Comparison of ENCODE assay signal across 8 cellular contexts in genomic region chr4:118968006-118968405, GRCh38.
DNase-seq lines count a peak whose midpoint lies in the region; ATAC-seq and TF ChIP-seq lines count a peak whose summit lies in the region.

No MANE protein-coding gene starts in this region.

- no peaks in the 10 kb centered on the region for H3K9me3 ChIP-seq in H9 (ENCODE audit: control insufficient read depth, low read depth, low read length)

- no peak overlapping the region for H4K8ac ChIP-seq in H9 (replicated peaks; ENCODE audit: insufficient read length, low read depth, low read length)

- H3K79me1 ChIP-seq in H9 (ENCODE audit: insufficient read depth, low read depth, low read length, poor library complexity, severe bottlenecking) = no peaks in the 10 kb centered on the region

- no peak overlapping the region for H2BK15ac ChIP-seq in H9 (ENCODE audit: low read depth, low read length)

- H3K9me3 Mint-ChIP-seq in H9 = no peaks in the 10 kb centered on the region
- H3K9me3 Mint-ChIP-seq in stimulated activated naive B cell treated with anti-CD40 and anti-IgM and Interleukin-4, amounts not matched to agents 10 μg/mL and 1 μg/mL and 100 μg/mL, for 72 hours = no peaks in the 10 kb centered on the region

- H4K5ac ChIP-seq in H9 (ENCODE audit: insufficient read length, low read depth, low read length) = no peak overlapping the region

- H2BK5ac ChIP-seq in H9 (ENCODE audit: insufficient read length, low read length) = no peak overlapping the region

- H3K36me3 Mint-ChIP-seq in H9 (ENCODE audit: insufficient read depth in 1 of 3, low read depth in 3 of 3) = no peaks in the 10 kb centered on the region
- peaks cover 0 to 3% of the 10 kb centered on the region in 2 donors for H3K36me3 Mint-ChIP-seq in stimulated activated naive B cell treated with anti-CD40 and anti-IgM and Interleukin-4, amounts not matched to agents 10 μg/mL and 1 μg/mL and 100 μg/mL, for 72 hours

- no peak overlapping the region for H3K27ac ChIP-seq in H9 (ENCODE audit: insufficient read length, low read depth, low read length)

- H2BK12ac ChIP-seq in H9 (ENCODE audit: insufficient read length, low read depth, low read length) = no peak overlapping the region

- no peak overlapping the region for H3K56ac ChIP-seq in H9 (ENCODE audit: insufficient read length, low read depth, low read length)

- in situ Hi-C loops in astrocyte of the spinal cord (cut with HindIII; ENCODE audit: low sequenced_read_pairs) = no loop called here

- no peak overlapping the region for H3K23ac ChIP-seq in H9 (ENCODE audit: insufficient read length, low read depth, low read length)

- H3K4me2 ChIP-seq in H9 (ENCODE audit: insufficient read depth, insufficient read length, low read length) = no peak overlapping the region

- H3K4me3 Mint-ChIP-seq in H9 = peak overlapping the region in 1 of 2 experiments; percentile 10; a peak in 2 of 5 replicates
- no peak overlapping the region for H3K4me3 Mint-ChIP-seq in stimulated activated naive B cell treated with anti-CD40 and anti-IgM and Interleukin-4, amounts not matched to agents 10 μg/mL and 1 μg/mL and 100 μg/mL, for 72 hours

- no peak overlapping the region for H3K9ac ChIP-seq in H9 (ENCODE audit: extremely low read depth, insufficient read length, low read length)

- TF ChIP-seq CTCF in H9 (conservative IDR thresholded peaks at IDR 0.05) (no peak), astrocyte of the spinal cord (IDR thresholded peaks at IDR 0.05; ENCODE audit: low read depth, low read length) (no peak)

- H2AK5ac ChIP-seq in H9 (ENCODE audit: insufficient read length, low read length) = no peak overlapping the region

- H3K18ac ChIP-seq in H9 (ENCODE audit: insufficient read length, low read depth, low read length) = no peak overlapping the region

- H2BK120ac ChIP-seq in H9 (ENCODE audit: low read depth, low read length, poor library complexity, severe bottlenecking) = no peak overlapping the region

- H3K4ac ChIP-seq in H9 (ENCODE audit: low read depth, low read length) = no peak overlapping the region

- no CpG with 5 or more reads among the region's 1 CpG for WGBS in H9 (ENCODE audit: extremely low coverage, insufficient read length, low lambda C conversion rate)

- H3K27me3 Mint-ChIP-seq in H9 (ENCODE audit: low read depth) = no peaks in the 10 kb centered on the region
- no peaks in the 10 kb centered on the region for H3K27me3 Mint-ChIP-seq in stimulated activated naive B cell treated with anti-CD40 and anti-IgM and Interleukin-4, amounts not matched to agents 10 μg/mL and 1 μg/mL and 100 μg/mL, for 72 hours

- peak; percentile 71 for DNase-seq in H9
- peak; percentile 24 for DNase-seq in LoVo (ENCODE audit: low spot score)
- DNase-seq in astrocyte of the spinal cord (ENCODE audit: low read depth, low spot score) = peak; percentile 96
- DNase-seq in iris pigment epithelial cell (ENCODE audit: low read depth) = peak; percentile 96
- peak; percentile 18 for DNase-seq in stimulated activated naive B cell treated with anti-CD40 and anti-IgM and Interleukin-4, amounts not matched to agents 10 μg/mL and 1 μg/mL and 100 μg/mL, for 72 hours
- DNase-seq in NK-92 (lab: John Stamatoyannopoulos, UW; ENCODE audit: unreplicated experiment) = no peak
- no peak for DNase-seq in activated CD4-positive, alpha-beta T cell treated with anti-CD3 and anti-CD28 coated beads, Interleukin-2, amount 50 U/mL, for 1 hour

- ATAC-seq in GM18502 (IDR thresholded peaks at IDR 0.05; ENCODE audit: poor library complexity, unreplicated experiment) = peak; percentile 100
- ATAC-seq in stimulated activated naive B cell treated with anti-CD40 and anti-IgM and Interleukin-4, amounts not matched to agents 10 μg/mL and 1 μg/mL and 100 μg/mL, for 72 hours (replicated peaks) = peak; percentile 97 to 99

- H3K4me3 ChIP-seq in astrocyte of the spinal cord (ENCODE audit: low read depth, low read length) = no peak overlapping the region

- no peak overlapping the region for H2BK20ac ChIP-seq in H9 (ENCODE audit: low read depth, low read length, poor library complexity, severe bottlenecking)

- no peak overlapping the region for H3K14ac ChIP-seq in H9 (ENCODE audit: insufficient read depth, low read length)

- peaks cover 4% of the 10 kb centered on the region; the same call in 1 of the 2 replicates for H3K4me1 ChIP-seq in H9 (ENCODE audit: insufficient read depth, low read length)

- H3K4me1 Mint-ChIP-seq in H9 = peaks cover 17 to 22% of the 10 kb centered on the region in 2 experiments
- peaks cover 11 to 20% of the 10 kb centered on the region in 2 donors for H3K4me1 Mint-ChIP-seq in stimulated activated naive B cell treated with anti-CD40 and anti-IgM and Interleukin-4, amounts not matched to agents 10 μg/mL and 1 μg/mL and 100 μg/mL, for 72 hours

- no peak overlapping the region for H4K91ac ChIP-seq in H9 (ENCODE audit: insufficient read length, low read depth, low read length)

- H4K20me1 ChIP-seq in H9 (ENCODE audit: control insufficient read depth, insufficient read depth, insufficient read length) = no peaks in the 10 kb centered on the region

- no peak overlapping the region for H3T11ph ChIP-seq in H9 (ENCODE audit: low read length)

- H3K27ac Mint-ChIP-seq in H9 = peak overlapping the region; percentile 58 to 93 (median 83); a peak in 6 of 7 replicates
- H3K27ac Mint-ChIP-seq in stimulated activated naive B cell treated with anti-CD40 and anti-IgM and Interleukin-4, amounts not matched to agents 10 μg/mL and 1 μg/mL and 100 μg/mL, for 72 hours = peak overlapping the region; percentile 21

- no peaks in the 10 kb centered on the region for H3K79me2 ChIP-seq in H9 (ENCODE audit: insufficient read depth, low read length)

- no peaks in the 10 kb centered on the region for H3K23me2 ChIP-seq in H9 (ENCODE audit: insufficient read length, low read depth, low read length, poor library complexity, severe bottlenecking)

- H3K27me3 ChIP-seq in H9 (ENCODE audit: insufficient read depth, low read length) = no peaks in the 10 kb centered on the region

- H2AFZ ChIP-seq in H9 (ENCODE audit: low read length) = no peak overlapping the region

Comparison
In these comparisons a context has a peak if more than half of its experiments do, and no peak if none do; other contexts are left out.
1. DNase-seq: peak in H9 (single experiment), LoVo (single experiment), astrocyte of the spinal cord (single experiment), iris pigment epithelial cell (single experiment) and stimulated activated naive B cell treated with anti-CD40 and anti-IgM and Interleukin-4, amounts not matched to agents 10 μg/mL and 1 μg/mL and 100 μg/mL, for 72 hours (single experiment); none in NK-92 (single experiment) and activated CD4-positive, alpha-beta T cell treated with anti-CD3 and anti-CD28 coated beads, Interleukin-2, amount 50 U/mL, for 1 hour (single experiment).